1 cellular context compared by ENCODE assay signal in genomic region chr15:78993931-78994530, GRCh38.
TF ChIP-seq lines count a peak whose summit lies in the region.

No MANE protein-coding gene starts in this region.

TF ChIP-seq in HepG2, 621 proteins besides CTCF, POLR2A, EP300 and RAD21 (continued from another document and continues in another):
- peak; percentile 75; the same call in 1 of the 2 replicates for TF ChIP-seq PRDM10 (CRISPR knock-in tag; IDR thresholded peaks at IDR 0.05; ENCODE audit: low read depth)
- TF ChIP-seq, protein P1, sequence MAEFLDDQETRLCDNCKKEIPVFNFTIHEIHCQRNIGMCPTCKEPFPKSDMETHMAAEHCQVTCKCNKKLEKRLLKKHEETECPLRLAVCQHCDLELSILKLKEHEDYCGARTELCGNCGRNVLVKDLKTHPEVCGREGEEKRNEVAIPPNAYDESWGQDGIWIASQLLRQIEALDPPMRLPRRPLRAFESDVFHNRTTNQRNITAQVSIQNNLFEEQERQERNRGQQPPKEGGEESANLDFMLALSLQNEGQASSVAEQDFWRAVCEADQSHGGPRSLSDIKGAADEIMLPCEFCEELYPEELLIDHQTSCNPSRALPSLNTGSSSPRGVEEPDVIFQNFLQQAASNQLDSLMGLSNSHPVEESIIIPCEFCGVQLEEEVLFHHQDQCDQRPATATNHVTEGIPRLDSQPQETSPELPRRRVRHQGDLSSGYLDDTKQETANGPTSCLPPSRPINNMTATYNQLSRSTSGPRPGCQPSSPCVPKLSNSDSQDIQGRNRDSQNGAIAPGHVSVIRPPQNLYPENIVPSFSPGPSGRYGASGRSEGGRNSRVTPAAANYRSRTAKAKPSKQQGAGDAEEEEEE (CRISPR knock-in tag; IDR thresholded peaks at IDR 0.05; ENCODE audit: borderline replicate concordance) = peak; percentile 37; the same call in 1 of the 2 replicates
- peak; percentile 95 for TF ChIP-seq FOXA3 (CRISPR knock-in tag; IDR thresholded peaks at IDR 0.05)
- TF ChIP-seq ZNF264 (CRISPR knock-in tag; IDR thresholded peaks at IDR 0.05) = peak; percentile 97
- peak; percentile 91; the same call in 1 of the 2 replicates for TF ChIP-seq ZNF772 (CRISPR knock-in tag; IDR thresholded peaks at IDR 0.05)
- TF ChIP-seq ZNF460 (CRISPR knock-in tag; IDR thresholded peaks at IDR 0.05; ENCODE audit: borderline replicate concordance) = no peak; the same call in 1 of the 2 replicates
- TF ChIP-seq REST (IDR thresholded peaks at IDR 0.05; ENCODE audit: borderline replicate concordance in 1 of 2, low read depth in 1 of 2, low read length in 2 of 2) = peak in 1 of 2 experiments; percentile 76; a peak in 2 of 4 replicates
- TF ChIP-seq SATB2 (CRISPR knock-in tag; IDR thresholded peaks at IDR 0.05) = peak; percentile 52; the same call in 1 of the 2 replicates
- TF ChIP-seq, protein P2, sequence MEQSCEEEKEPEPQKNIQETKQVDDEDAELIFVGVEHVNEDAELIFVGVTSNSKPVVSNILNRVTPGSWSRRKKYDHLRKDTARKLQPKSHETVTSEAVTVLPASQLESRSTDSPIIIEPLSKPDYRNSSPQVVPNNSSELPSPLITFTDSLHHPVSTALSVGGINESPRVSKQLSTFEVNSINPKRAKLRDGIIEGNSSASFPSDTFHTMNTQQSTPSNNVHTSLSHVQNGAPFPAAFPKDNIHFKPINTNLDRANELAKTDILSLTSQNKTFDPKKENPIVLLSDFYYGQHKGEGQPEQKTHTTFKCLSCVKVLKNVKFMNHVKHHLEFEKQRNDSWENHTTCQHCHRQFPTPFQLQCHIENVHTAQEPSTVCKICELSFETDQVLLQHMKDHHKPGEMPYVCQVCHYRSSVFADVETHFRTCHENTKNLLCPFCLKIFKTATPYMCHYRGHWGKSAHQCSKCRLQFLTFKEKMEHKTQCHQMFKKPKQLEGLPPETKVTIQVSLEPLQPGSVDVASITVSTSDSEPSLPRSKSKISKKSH (CRISPR knock-in tag; IDR thresholded peaks at IDR 0.05; ENCODE audit: borderline replicate concordance) = peak; percentile 18; the same call in 1 of the 2 replicates
- TF ChIP-seq ZNF746 (CRISPR knock-in tag; IDR thresholded peaks at IDR 0.05) = peak; percentile 98
- TF ChIP-seq TSC22D2 (CRISPR knock-in tag; IDR thresholded peaks at IDR 0.05; ENCODE audit: borderline replicate concordance) = peak; percentile 44; the same call in 1 of the 2 replicates
- TF ChIP-seq ZNF543 (CRISPR knock-in tag; IDR thresholded peaks at IDR 0.05) = peak; percentile 84; the same call in 1 of the 2 replicates
- TF ChIP-seq CCAR2 (optimal IDR thresholded peaks at IDR 0.05; ENCODE audit: low read depth, low read length) = peak; percentile 53
- TF ChIP-seq, protein P3, sequence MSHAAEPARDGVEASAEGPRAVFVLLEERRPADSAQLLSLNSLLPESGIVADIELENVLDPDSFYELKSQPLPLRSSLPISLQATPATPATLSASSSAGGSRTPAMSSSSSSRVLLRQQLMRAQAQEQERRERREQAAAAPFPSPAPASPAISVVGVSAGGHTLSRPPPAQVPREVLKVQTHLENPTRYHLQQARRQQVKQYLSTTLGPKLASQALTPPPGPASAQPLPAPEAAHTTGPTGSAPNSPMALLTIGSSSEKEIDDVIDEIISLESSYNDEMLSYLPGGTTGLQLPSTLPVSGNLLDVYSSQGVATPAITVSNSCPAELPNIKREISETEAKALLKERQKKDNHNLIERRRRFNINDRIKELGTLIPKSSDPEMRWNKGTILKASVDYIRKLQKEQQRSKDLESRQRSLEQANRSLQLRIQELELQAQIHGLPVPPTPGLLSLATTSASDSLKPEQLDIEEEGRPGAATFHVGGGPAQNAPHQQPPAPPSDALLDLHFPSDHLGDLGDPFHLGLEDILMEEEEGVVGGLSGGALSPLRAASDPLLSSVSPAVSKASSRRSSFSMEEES (CRISPR knock-in tag; IDR thresholded peaks at IDR 0.05) = peak; percentile 97
- TF ChIP-seq ZNF766 (CRISPR knock-in tag; IDR thresholded peaks at IDR 0.05; ENCODE audit: borderline replicate concordance) = peak; percentile 75
- TF ChIP-seq TAF1 (CRISPR knock-in tag; IDR thresholded peaks at IDR 0.05) = peak; percentile 33; the same call in 1 of the 2 replicates
- TF ChIP-seq SALL2 (CRISPR knock-in tag; IDR thresholded peaks at IDR 0.05) = peak; percentile 96
- no peak for TF ChIP-seq ZNF124 (CRISPR knock-in tag; IDR thresholded peaks at IDR 0.05)
- peak; percentile 90 for TF ChIP-seq ZFY (CRISPR knock-in tag; IDR thresholded peaks at IDR 0.05)
- 0 out of 2 replicates have a peak, but pooled peaks have one; percentile 22 for TF ChIP-seq TIGD3 (CRISPR knock-in tag; IDR thresholded peaks at IDR 0.05; ENCODE audit: borderline replicate concordance)
- TF ChIP-seq, protein P4, sequence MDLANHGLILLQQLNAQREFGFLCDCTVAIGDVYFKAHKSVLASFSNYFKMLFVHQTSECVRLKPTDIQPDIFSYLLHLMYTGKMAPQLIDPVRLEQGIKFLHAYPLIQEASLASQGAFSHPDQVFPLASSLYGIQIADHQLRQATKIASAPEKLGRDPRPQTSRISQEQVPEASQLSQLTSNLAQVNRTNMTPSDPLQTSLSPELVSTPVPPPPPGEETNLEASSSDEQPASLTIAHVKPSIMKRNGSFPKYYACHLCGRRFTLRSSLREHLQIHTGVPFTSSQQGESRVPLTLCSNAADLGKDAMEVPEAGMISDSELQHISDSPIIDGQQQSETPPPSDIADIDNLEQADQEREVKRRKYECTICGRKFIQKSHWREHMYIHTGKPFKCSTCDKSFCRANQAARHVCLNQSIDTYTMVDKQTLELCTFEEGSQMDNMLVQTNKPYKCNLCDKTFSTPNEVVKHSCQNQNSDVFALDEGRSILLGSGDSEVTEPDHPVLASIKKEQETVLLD (CRISPR knock-in tag; IDR thresholded peaks at IDR 0.05; ENCODE audit: low read depth) = 0 out of 2 replicates have a peak, but pooled peaks have one; percentile 41
- peak; percentile 84 for TF ChIP-seq ZNF574 (CRISPR knock-in tag; IDR thresholded peaks at IDR 0.05)
- TF ChIP-seq, protein P5, sequence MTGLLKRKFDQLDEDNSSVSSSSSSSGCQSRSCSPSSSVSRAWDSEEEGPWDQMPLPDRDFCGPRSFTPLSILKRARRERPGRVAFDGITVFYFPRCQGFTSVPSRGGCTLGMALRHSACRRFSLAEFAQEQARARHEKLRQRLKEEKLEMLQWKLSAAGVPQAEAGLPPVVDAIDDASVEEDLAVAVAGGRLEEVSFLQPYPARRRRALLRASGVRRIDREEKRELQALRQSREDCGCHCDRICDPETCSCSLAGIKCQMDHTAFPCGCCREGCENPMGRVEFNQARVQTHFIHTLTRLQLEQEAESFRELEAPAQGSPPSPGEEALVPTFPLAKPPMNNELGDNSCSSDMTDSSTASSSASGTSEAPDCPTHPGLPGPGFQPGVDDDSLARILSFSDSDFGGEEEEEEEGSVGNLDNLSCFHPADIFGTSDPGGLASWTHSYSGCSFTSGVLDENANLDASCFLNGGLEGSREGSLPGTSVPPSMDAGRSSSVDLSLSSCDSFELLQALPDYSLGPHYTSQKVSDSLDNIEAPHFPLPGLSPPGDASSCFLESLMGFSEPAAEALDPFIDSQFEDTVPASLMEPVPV (CRISPR knock-in tag; IDR thresholded peaks at IDR 0.05) = peak; percentile 59; the same call in 1 of the 2 replicates
- TF ChIP-seq ZBTB44 (CRISPR knock-in tag; IDR thresholded peaks at IDR 0.05) = peak; percentile 55; the same call in 1 of the 2 replicates
